Comparison of ENCODE assay signal across 1 cellular context in genomic region chrX:15853586-15854079, GRCh38.
TF ChIP-seq lines count a peak whose summit lies in the region.

No MANE protein-coding gene starts in this region.

TF ChIP-seq in SK-N-SH, 30 proteins besides CTCF, POLR2A, EP300 and RAD21 (continued from another document):
- no peak for TF ChIP-seq REST (IDR thresholded peaks at IDR 0.05; ENCODE audit: low read depth, low read length)
- no peak for TF ChIP-seq RXRA (IDR thresholded peaks at IDR 0.05; ENCODE audit: borderline replicate concordance, low read depth)
- no peak for TF ChIP-seq SMC3 (IDR thresholded peaks at IDR 0.05; ENCODE audit: low read depth, low read length)
- no peak for TF ChIP-seq MAX (IDR thresholded peaks at IDR 0.05; ENCODE audit: low read depth)
- TF ChIP-seq RFX5 (IDR thresholded peaks at IDR 0.05; ENCODE audit: low read length), result no peak
- TF ChIP-seq NFIC (IDR thresholded peaks at IDR 0.05; ENCODE audit: borderline replicate concordance), result no peak
- no peak for TF ChIP-seq JUND (IDR thresholded peaks at IDR 0.05)
- no peak for TF ChIP-seq TCF12 (IDR thresholded peaks at IDR 0.05)
- TF ChIP-seq USF1 (IDR thresholded peaks at IDR 0.05; ENCODE audit: borderline replicate concordance, low read depth), result no peak
